ENCODE assay signal across 8 cellular contexts in the genomic region with DNA sequence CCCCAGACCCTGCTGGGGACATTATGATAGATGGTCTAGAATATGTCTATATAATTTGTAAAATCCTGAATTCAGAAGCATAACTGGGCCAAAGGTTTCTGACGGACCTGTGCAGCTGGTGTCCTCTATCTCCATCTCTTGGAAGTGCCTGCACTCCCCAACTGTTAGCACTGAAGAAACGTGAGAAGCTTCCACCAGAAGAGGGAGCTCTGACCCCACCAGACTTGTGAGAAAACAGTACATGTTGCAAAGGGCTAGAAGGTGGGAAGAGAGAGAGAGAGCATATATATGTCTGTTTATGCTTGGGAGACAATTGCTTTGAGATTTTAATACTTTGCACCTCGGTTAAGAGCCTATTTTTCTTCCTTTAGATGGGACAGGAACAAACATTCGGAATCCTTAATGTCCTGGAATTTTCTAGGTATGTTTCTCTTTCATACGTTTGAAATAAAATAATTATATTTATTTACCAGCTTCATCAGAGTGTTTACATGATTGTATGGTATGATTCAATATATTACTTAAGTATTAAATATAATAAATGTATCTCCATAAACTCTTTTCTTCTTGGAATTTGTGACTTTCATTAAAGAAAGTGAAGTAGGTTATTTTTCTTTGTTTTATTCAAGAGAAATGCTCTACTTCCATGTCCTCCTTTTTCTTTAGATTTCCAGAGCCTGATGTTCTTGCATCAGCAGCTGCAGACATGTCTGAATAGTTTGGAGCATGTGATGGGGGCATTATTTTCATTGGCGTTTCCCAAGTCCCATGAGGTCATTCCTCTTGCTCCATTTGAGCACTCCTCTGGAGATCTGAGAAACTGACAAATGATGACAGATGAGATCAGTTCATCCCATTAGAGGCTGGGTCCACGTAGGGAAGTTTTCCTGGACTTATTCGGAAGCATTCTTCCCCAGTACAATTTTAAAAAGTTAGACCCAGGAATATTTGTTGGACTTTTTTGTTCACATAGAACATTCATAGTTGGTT.
DNase-seq lines count a peak whose midpoint lies in the region; ATAC-seq and TF ChIP-seq lines count a peak whose summit lies in the region.

No MANE protein-coding gene starts in this region.

- no peak for TF ChIP-seq POLR2A in erythroblast (IDR thresholded peaks at IDR 0.05; ENCODE audit: low read length)

- H3K4me1 Mint-ChIP-seq in naive thymus-derived CD8-positive, alpha-beta T cell: no peaks in the 10 kb centered on the region
- no peaks in the 10 kb centered on the region for H3K4me1 Mint-ChIP-seq in stimulated activated naive B cell treated with anti-CD40 and anti-IgM and Interleukin-4, amounts not matched to agents 10 μg/mL and 1 μg/mL and 100 μg/mL, for 72 hours

- H3K79me2 ChIP-seq in KMS-11 (ENCODE audit: insufficient read depth, low read depth) (no peaks in the 10 kb centered on the region), OCI-LY3 (ENCODE audit: low read length) (no peaks in the 10 kb centered on the region)

- DNase-seq in AG20443 (ENCODE audit: low spot score) (peak; percentile 79), GM19240 (ENCODE audit: insufficient read length, low spot score) (peak; percentile 31), activated T-cell treated with anti-CD3 and anti-CD28 coated beads for 1 hour (ENCODE audit: low read depth) (peak; percentile 65), erythroblast (lab: John Stamatoyannopoulos, UW) (peak; percentile 73 to 85)
- DNase-seq in naive thymus-derived CD8-positive, alpha-beta T cell: peak; percentile 46 to 88 (median 72)
- DNase-seq in stimulated activated naive B cell treated with anti-CD40 and anti-IgM and Interleukin-4, amounts not matched to agents 10 μg/mL and 1 μg/mL and 100 μg/mL, for 72 hours: peak; percentile 51

- no peaks in the 10 kb centered on the region for H3K27me3 ChIP-seq in KMS-11 (ENCODE audit: insufficient read depth, low read depth)
- H3K27me3 ChIP-seq in OCI-LY3 (ENCODE audit: low read depth, low read length): peaks cover 64% of the 10 kb centered on the region

- no peaks in the 10 kb centered on the region for H3K9me3 Mint-ChIP-seq in naive thymus-derived CD8-positive, alpha-beta T cell
- H3K9me3 Mint-ChIP-seq in stimulated activated naive B cell treated with anti-CD40 and anti-IgM and Interleukin-4, amounts not matched to agents 10 μg/mL and 1 μg/mL and 100 μg/mL, for 72 hours: no peaks in the 10 kb centered on the region

- peak; percentile 88 for TF ChIP-seq CTCF in KMS-11 (conservative IDR thresholded peaks at IDR 0.05; ENCODE audit: low read depth, low read length)
- TF ChIP-seq CTCF in OCI-LY3 (IDR thresholded peaks at IDR 0.05; ENCODE audit: low read depth, low read length): peak; percentile 99

- H3K9ac ChIP-seq in KMS-11 (no peak overlapping the region), OCI-LY3 (ENCODE audit: low read length) (no peak overlapping the region)

- peaks cover 21 to 59% (median 30%) of the 10 kb centered on the region in 5 donors for H3K27me3 Mint-ChIP-seq in naive thymus-derived CD8-positive, alpha-beta T cell
- peaks cover 21 to 29% of the 10 kb centered on the region in 2 donors for H3K27me3 Mint-ChIP-seq in stimulated activated naive B cell treated with anti-CD40 and anti-IgM and Interleukin-4, amounts not matched to agents 10 μg/mL and 1 μg/mL and 100 μg/mL, for 72 hours

- H3K4me1 ChIP-seq in KMS-11 (ENCODE audit: low read depth, poor library complexity, severe bottlenecking) (peaks cover 10% of the 10 kb centered on the region), OCI-LY3 (ENCODE audit: low read length) (peaks cover 5% of the 10 kb centered on the region; the same call in 1 of the 2 replicates)

- H4K20me1 ChIP-seq in KMS-11 (ENCODE audit: insufficient read depth) (no peaks in the 10 kb centered on the region), OCI-LY3 (ENCODE audit: insufficient read depth, low read length) (no peaks in the 10 kb centered on the region)

- peak; percentile 85 to 87 for ATAC-seq in naive thymus-derived CD8-positive, alpha-beta T cell
- ATAC-seq in stimulated activated naive B cell treated with anti-CD40 and anti-IgM and Interleukin-4, amounts not matched to agents 10 μg/mL and 1 μg/mL and 100 μg/mL, for 72 hours (replicated peaks): peak; percentile 92 to 97

- H3K4me3 ChIP-seq in KMS-11 (IDR thresholded peaks at IDR 0.05; ENCODE audit: insufficient read depth, low read depth, low read length): no peak overlapping the region
- H3K4me3 ChIP-seq in OCI-LY3 (ENCODE audit: low read length): no peak overlapping the region

- H3K27ac ChIP-seq in KMS-11 (no peak overlapping the region), OCI-LY3 (ENCODE audit: low read length) (no peak overlapping the region)

- no peaks in the 10 kb centered on the region for H3K36me3 ChIP-seq in KMS-11 (ENCODE audit: insufficient read depth)
- H3K36me3 ChIP-seq in OCI-LY3 (replicated peaks; ENCODE audit: low read depth, low read length): no peaks in the 10 kb centered on the region

- H2AFZ ChIP-seq in KMS-11 (ENCODE audit: low read depth): no peak overlapping the region
- no peak overlapping the region for H2AFZ ChIP-seq in OCI-LY3 (ENCODE audit: low read depth, low read length)

- no peak overlapping the region for H3K4me3 Mint-ChIP-seq in naive thymus-derived CD8-positive, alpha-beta T cell
- no peak overlapping the region for H3K4me3 Mint-ChIP-seq in stimulated activated naive B cell treated with anti-CD40 and anti-IgM and Interleukin-4, amounts not matched to agents 10 μg/mL and 1 μg/mL and 100 μg/mL, for 72 hours

- H3K9me3 ChIP-seq in OCI-LY3 (ENCODE audit: insufficient read depth, low read length): no peaks in the 10 kb centered on the region

- H3K27ac Mint-ChIP-seq in naive thymus-derived CD8-positive, alpha-beta T cell: no peak overlapping the region
- H3K27ac Mint-ChIP-seq in stimulated activated naive B cell treated with anti-CD40 and anti-IgM and Interleukin-4, amounts not matched to agents 10 μg/mL and 1 μg/mL and 100 μg/mL, for 72 hours: no peak overlapping the region

- POLR2A ChIA-PET in naive thymus-derived CD8-positive, alpha-beta T cell (lab: Charles Lee): no interaction called here

- no peaks in the 10 kb centered on the region for H3K36me3 Mint-ChIP-seq in naive thymus-derived CD8-positive, alpha-beta T cell
- no peaks in the 10 kb centered on the region for H3K36me3 Mint-ChIP-seq in stimulated activated naive B cell treated with anti-CD40 and anti-IgM and Interleukin-4, amounts not matched to agents 10 μg/mL and 1 μg/mL and 100 μg/mL, for 72 hours

- H3K4me2 ChIP-seq in KMS-11 (no peak overlapping the region), OCI-LY3 (ENCODE audit: low read length) (no peak overlapping the region)
